In the genomic region with DNA sequence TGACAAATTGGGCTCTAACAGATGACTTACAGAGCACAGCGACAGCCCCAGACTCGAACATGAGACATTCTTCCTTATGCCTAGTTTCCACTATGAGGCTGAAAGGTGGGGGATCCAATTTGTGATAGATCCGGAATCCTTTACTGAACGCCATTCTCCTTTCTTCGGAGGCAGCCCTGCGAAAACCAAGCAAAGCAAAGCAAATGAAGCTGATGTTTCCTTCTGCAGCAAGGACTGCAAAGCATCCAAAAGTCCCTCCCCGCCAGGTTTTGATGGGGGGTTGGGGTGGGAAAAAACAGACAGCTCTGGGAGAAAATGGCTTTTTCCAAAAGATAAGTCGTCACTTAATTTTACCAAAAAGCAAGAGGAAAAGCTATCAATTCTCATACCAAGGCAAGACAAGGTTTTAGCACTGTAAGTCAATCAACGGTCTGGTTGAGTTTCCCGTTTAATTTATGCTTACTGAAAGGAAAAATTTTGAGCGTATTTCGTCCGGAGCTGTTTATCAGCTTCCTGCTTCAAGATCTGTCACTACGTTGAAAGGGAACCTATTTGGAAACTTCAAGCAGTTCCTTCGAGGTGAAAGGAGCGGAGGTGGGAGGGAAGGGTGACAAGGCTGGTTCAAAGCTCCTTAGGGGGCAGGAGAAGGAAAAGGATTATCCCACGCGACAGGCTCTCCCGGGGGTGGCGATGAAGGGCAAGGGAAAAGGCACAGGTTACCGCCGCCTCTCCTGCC, we compare ENCODE assay signal across 1 cellular context.
TF ChIP-seq lines count a peak whose summit lies in the region.

No MANE protein-coding gene starts in this region.

TF ChIP-seq in K562, 482 proteins besides CTCF, POLR2A, EP300 and RAD21 (continued from another document and continues in another):
- TF ChIP-seq, protein P1, sequence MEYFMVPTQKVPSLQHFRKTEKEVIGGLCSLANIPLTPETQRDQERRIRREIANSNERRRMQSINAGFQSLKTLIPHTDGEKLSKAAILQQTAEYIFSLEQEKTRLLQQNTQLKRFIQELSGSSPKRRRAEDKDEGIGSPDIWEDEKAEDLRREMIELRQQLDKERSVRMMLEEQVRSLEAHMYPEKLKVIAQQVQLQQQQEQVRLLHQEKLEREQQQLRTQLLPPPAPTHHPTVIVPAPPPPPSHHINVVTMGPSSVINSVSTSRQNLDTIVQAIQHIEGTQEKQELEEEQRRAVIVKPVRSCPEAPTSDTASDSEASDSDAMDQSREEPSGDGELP (CRISPR knock-in tag; IDR thresholded peaks at IDR 0.05; ENCODE audit: borderline replicate concordance) = no peak
- TF ChIP-seq EGR1 (conservative IDR thresholded peaks at IDR 0.05) = peak; percentile 40
- TF ChIP-seq MIER1 (IDR thresholded peaks at IDR 0.05; ENCODE audit: low read depth) = peak; percentile 58; the same call in 1 of the 2 replicates
- TF ChIP-seq GTF2E2 (tag; IDR thresholded peaks at IDR 0.05) = peak; percentile 37; the same call in 1 of the 2 replicates
- TF ChIP-seq HNRNPL (IDR thresholded peaks at IDR 0.05; ENCODE audit: low read depth, low read length) = no peak
- TF ChIP-seq, protein P2, sequence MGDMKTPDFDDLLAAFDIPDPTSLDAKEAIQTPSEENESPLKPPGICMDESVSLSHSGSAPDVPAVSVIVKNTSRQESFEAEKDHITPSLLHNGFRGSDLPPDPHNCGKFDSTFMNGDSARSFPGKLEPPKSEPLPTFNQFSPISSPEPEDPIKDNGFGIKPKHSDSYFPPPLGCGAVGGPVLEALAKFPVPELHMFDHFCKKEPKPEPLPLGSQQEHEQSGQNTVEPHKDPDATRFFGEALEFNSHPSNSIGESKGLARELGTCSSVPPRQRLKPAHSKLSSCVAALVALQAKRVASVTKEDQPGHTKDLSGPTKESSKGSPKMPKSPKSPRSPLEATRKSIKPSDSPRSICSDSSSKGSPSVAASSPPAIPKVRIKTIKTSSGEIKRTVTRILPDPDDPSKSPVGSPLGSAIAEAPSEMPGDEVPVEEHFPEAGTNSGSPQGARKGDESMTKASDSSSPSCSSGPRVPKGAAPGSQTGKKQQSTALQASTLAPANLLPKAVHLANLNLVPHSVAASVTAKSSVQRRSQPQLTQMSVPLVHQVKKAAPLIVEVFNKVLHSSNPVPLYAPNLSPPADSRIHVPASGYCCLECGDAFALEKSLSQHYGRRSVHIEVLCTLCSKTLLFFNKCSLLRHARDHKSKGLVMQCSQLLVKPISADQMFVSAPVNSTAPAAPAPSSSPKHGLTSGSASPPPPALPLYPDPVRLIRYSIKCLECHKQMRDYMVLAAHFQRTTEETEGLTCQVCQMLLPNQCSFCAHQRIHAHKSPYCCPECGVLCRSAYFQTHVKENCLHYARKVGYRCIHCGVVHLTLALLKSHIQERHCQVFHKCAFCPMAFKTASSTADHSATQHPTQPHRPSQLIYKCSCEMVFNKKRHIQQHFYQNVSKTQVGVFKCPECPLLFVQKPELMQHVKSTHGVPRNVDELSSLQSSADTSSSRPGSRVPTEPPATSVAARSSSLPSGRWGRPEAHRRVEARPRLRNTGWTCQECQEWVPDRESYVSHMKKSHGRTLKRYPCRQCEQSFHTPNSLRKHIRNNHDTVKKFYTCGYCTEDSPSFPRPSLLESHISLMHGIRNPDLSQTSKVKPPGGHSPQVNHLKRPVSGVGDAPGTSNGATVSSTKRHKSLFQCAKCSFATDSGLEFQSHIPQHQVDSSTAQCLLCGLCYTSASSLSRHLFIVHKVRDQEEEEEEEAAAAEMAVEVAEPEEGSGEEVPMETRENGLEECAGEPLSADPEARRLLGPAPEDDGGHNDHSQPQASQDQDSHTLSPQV (IDR thresholded peaks at IDR 0.05) = no peak
- no peak for TF ChIP-seq ZNF140 (CRISPR knock-in tag; IDR thresholded peaks at IDR 0.05)
- no peak for TF ChIP-seq ZFPM2 (CRISPR knock-in tag; IDR thresholded peaks at IDR 0.05)
- TF ChIP-seq ZNF780A (CRISPR knock-in tag; IDR thresholded peaks at IDR 0.05) = no peak
- TF ChIP-seq RAD51 (IDR thresholded peaks at IDR 0.05; ENCODE audit: borderline replicate concordance, low read depth) = 0 out of 2 replicates have a peak, but pooled peaks have one; percentile 17
- peak; percentile 20 for TF ChIP-seq BRD9 (IDR thresholded peaks at IDR 0.05; ENCODE audit: low read depth, partially characterized antibody)
- TF ChIP-seq MYNN (IDR thresholded peaks at IDR 0.05) = 0 out of 2 replicates have a peak, but pooled peaks have one; percentile 40
- no peak for TF ChIP-seq MYNN (CRISPR knock-in tag; IDR thresholded peaks at IDR 0.05)
- no peak for TF ChIP-seq ZC3H8 (IDR thresholded peaks at IDR 0.05)
- TF ChIP-seq FOXP1 (CRISPR knock-in tag; IDR thresholded peaks at IDR 0.05) = no peak
- TF ChIP-seq, protein P3, sequence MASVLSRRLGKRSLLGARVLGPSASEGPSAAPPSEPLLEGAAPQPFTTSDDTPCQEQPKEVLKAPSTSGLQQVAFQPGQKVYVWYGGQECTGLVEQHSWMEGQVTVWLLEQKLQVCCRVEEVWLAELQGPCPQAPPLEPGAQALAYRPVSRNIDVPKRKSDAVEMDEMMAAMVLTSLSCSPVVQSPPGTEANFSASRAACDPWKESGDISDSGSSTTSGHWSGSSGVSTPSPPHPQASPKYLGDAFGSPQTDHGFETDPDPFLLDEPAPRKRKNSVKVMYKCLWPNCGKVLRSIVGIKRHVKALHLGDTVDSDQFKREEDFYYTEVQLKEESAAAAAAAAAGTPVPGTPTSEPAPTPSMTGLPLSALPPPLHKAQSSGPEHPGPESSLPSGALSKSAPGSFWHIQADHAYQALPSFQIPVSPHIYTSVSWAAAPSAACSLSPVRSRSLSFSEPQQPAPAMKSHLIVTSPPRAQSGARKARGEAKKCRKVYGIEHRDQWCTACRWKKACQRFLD (CRISPR knock-in tag; IDR thresholded peaks at IDR 0.05) = no peak
- TF ChIP-seq, protein P4, sequence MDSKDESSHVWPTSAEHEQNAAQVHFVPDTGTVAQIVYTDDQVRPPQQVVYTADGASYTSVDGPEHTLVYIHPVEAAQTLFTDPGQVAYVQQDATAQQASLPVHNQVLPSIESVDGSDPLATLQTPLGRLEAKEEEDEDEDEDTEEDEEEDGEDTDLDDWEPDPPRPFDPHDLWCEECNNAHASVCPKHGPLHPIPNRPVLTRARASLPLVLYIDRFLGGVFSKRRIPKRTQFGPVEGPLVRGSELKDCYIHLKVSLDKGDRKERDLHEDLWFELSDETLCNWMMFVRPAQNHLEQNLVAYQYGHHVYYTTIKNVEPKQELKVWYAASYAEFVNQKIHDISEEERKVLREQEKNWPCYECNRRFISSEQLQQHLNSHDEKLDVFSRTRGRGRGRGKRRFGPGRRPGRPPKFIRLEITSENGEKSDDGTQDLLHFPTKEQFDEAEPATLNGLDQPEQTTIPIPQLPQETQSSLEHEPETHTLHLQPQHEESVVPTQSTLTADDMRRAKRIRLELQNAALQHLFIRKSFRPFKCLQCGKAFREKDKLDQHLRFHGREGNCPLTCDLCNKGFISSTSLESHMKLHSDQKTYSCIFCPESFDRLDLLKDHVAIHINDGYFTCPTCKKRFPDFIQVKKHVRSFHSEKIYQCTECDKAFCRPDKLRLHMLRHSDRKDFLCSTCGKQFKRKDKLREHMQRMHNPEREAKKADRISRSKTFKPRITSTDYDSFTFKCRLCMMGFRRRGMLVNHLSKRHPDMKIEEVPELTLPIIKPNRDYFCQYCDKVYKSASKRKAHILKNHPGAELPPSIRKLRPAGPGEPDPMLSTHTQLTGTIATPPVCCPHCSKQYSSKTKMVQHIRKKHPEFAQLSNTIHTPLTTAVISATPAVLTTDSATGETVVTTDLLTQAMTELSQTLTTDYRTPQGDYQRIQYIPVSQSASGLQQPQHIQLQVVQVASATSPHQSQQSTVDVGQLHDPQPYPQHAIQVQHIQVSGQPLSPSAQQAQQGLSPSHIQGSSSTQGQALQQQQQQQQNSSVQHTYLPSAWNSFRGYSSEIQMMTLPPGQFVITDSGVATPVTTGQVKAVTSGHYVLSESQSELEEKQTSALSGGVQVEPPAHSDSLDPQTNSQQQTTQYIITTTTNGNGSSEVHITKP (IDR thresholded peaks at IDR 0.05; ENCODE audit: partially characterized antibody) = peak; percentile 95
- no peak for TF ChIP-seq ZNF232 (CRISPR knock-in tag; IDR thresholded peaks at IDR 0.05)
- no peak for TF ChIP-seq CREB1 (IDR thresholded peaks at IDR 0.05)
- TF ChIP-seq CREB1 (CRISPR knock-in tag; IDR thresholded peaks at IDR 0.05) = no peak
- no peak for TF ChIP-seq THRAP3 (IDR thresholded peaks at IDR 0.05; ENCODE audit: borderline replicate concordance)
- no peak for TF ChIP-seq ZNF444 (CRISPR knock-in tag; IDR thresholded peaks at IDR 0.05)
- TF ChIP-seq CHD4 (IDR thresholded peaks at IDR 0.05; ENCODE audit: insufficient read depth, insufficient replicate concordance, low read depth, low read length, poor library complexity, severe bottlenecking) = no peak
- peak; percentile 40; the same call in 1 of the 2 replicates for TF ChIP-seq DPF2 (IDR thresholded peaks at IDR 0.05)
- peak; percentile 17; the same call in 1 of the 2 replicates for TF ChIP-seq NFE2 (IDR thresholded peaks at IDR 0.05; ENCODE audit: low read depth)
- no peak for TF ChIP-seq CBFB (CRISPR knock-in tag; IDR thresholded peaks at IDR 0.05)
- no peak for TF ChIP-seq WHSC1 (IDR thresholded peaks at IDR 0.05; ENCODE audit: low read length)
- no peak for TF ChIP-seq ZNF695 (CRISPR knock-in tag; IDR thresholded peaks at IDR 0.05)
- TF ChIP-seq HIVEP1 (CRISPR knock-in tag; IDR thresholded peaks at IDR 0.05) = no peak
- TF ChIP-seq HOXB6 (CRISPR knock-in tag; IDR thresholded peaks at IDR 0.05; ENCODE audit: borderline replicate concordance) = no peak
- TF ChIP-seq SP2 (IDR thresholded peaks at IDR 0.05; ENCODE audit: extremely low read depth, low read depth, low read length, poor library complexity, severe bottlenecking) = no peak
- 0 out of 2 replicates have a peak, but pooled peaks have one; percentile 1 for TF ChIP-seq MBD2 (IDR thresholded peaks at IDR 0.05; ENCODE audit: borderline replicate concordance, low read depth)
- TF ChIP-seq MAFG (tag; conservative IDR thresholded peaks at IDR 0.05) = no peak; the same call in 1 of the 2 replicates
- TF ChIP-seq, protein P5, sequence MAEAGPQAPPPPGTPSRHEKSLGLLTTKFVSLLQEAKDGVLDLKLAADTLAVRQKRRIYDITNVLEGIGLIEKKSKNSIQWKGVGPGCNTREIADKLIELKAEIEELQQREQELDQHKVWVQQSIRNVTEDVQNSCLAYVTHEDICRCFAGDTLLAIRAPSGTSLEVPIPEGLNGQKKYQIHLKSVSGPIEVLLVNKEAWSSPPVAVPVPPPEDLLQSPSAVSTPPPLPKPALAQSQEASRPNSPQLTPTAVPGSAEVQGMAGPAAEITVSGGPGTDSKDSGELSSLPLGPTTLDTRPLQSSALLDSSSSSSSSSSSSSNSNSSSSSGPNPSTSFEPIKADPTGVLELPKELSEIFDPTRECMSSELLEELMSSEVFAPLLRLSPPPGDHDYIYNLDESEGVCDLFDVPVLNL (CRISPR knock-in tag; IDR thresholded peaks at IDR 0.05; ENCODE audit: low read depth) = no peak
- 0 out of 2 replicates have a peak, but pooled peaks have one; percentile 29 for TF ChIP-seq ZNF224 (CRISPR knock-in tag; IDR thresholded peaks at IDR 0.05)
- TF ChIP-seq, protein P6, sequence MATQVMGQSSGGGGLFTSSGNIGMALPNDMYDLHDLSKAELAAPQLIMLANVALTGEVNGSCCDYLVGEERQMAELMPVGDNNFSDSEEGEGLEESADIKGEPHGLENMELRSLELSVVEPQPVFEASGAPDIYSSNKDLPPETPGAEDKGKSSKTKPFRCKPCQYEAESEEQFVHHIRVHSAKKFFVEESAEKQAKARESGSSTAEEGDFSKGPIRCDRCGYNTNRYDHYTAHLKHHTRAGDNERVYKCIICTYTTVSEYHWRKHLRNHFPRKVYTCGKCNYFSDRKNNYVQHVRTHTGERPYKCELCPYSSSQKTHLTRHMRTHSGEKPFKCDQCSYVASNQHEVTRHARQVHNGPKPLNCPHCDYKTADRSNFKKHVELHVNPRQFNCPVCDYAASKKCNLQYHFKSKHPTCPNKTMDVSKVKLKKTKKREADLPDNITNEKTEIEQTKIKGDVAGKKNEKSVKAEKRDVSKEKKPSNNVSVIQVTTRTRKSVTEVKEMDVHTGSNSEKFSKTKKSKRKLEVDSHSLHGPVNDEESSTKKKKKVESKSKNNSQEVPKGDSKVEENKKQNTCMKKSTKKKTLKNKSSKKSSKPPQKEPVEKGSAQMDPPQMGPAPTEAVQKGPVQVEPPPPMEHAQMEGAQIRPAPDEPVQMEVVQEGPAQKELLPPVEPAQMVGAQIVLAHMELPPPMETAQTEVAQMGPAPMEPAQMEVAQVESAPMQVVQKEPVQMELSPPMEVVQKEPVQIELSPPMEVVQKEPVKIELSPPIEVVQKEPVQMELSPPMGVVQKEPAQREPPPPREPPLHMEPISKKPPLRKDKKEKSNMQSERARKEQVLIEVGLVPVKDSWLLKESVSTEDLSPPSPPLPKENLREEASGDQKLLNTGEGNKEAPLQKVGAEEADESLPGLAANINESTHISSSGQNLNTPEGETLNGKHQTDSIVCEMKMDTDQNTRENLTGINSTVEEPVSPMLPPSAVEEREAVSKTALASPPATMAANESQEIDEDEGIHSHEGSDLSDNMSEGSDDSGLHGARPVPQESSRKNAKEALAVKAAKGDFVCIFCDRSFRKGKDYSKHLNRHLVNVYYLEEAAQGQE (CRISPR knock-in tag; IDR thresholded peaks at IDR 0.05; ENCODE audit: low read depth) = no peak
- TF ChIP-seq SMARCC2 (IDR thresholded peaks at IDR 0.05; ENCODE audit: low read depth) = peak; percentile 55; the same call in 1 of the 2 replicates
- TF ChIP-seq TCF7L2 (IDR thresholded peaks at IDR 0.05; ENCODE audit: low read depth, low read length) = no peak
- TF ChIP-seq LARP7 (IDR thresholded peaks at IDR 0.05) = no peak
- TF ChIP-seq, protein P7, sequence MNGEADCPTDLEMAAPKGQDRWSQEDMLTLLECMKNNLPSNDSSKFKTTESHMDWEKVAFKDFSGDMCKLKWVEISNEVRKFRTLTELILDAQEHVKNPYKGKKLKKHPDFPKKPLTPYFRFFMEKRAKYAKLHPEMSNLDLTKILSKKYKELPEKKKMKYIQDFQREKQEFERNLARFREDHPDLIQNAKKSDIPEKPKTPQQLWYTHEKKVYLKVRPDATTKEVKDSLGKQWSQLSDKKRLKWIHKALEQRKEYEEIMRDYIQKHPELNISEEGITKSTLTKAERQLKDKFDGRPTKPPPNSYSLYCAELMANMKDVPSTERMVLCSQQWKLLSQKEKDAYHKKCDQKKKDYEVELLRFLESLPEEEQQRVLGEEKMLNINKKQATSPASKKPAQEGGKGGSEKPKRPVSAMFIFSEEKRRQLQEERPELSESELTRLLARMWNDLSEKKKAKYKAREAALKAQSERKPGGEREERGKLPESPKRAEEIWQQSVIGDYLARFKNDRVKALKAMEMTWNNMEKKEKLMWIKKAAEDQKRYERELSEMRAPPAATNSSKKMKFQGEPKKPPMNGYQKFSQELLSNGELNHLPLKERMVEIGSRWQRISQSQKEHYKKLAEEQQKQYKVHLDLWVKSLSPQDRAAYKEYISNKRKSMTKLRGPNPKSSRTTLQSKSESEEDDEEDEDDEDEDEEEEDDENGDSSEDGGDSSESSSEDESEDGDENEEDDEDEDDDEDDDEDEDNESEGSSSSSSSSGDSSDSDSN (IDR thresholded peaks at IDR 0.05; ENCODE audit: borderline replicate concordance in 1 of 2, low read depth in 2 of 2, low read length in 2 of 2) = 0 out of 4 replicates have a peak, but pooled peaks of 1 of the 2 experiments have one; percentile 7
- TF ChIP-seq, protein P8, sequence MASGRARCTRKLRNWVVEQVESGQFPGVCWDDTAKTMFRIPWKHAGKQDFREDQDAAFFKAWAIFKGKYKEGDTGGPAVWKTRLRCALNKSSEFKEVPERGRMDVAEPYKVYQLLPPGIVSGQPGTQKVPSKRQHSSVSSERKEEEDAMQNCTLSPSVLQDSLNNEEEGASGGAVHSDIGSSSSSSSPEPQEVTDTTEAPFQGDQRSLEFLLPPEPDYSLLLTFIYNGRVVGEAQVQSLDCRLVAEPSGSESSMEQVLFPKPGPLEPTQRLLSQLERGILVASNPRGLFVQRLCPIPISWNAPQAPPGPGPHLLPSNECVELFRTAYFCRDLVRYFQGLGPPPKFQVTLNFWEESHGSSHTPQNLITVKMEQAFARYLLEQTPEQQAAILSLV (tag; IDR thresholded peaks at IDR 0.05) = no peak
- TF ChIP-seq CBFA2T3 (IDR thresholded peaks at IDR 0.05) = no peak
- TF ChIP-seq NFRKB (IDR thresholded peaks at IDR 0.05; ENCODE audit: low read depth) = 0 out of 2 replicates have a peak, but pooled peaks have one; percentile 28
